In genomic region chr5:179060116-179061008, GRCh38 we compare ENCODE assay signal across 8 cellular contexts.
DNase-seq lines count a peak whose midpoint lies in the region; ATAC-seq and TF ChIP-seq lines count a peak whose summit lies in the region.

Gene ZNF354C, plus strand, starts transcription at chr5:179060373. Its CDS starts 1,696 bp downstream, at chr5:179062069.

- no peak for TF ChIP-seq CTCF in cardiac fibroblast (IDR thresholded peaks at IDR 0.05; ENCODE audit: low read depth, low read length)

- peaks cover 4% of the 10 kb centered on the region for H3K9me3 ChIP-seq in iPS-18c (ENCODE audit: control insufficient read depth, insufficient read depth, low read length)

- peak; percentile 17 for DNase-seq in HuH-7.5 (ENCODE audit: low spot score)
- peak; percentile 90 to 92 for DNase-seq in cardiac fibroblast (ENCODE audit: low read depth in 2 of 2)
- DNase-seq in skeletal muscle cell (ENCODE audit: low read depth), result peak; percentile 77

- H3K4me3 ChIP-seq in cardiac fibroblast (replicated peaks in 1 of 2; ENCODE audit: low read depth in 2 of 2, low read length in 2 of 2) (peak within 1 kb of the TSS; percentile 66 to 73), iPS-18c (ENCODE audit: insufficient read depth, low read depth, low read length) (peak within 1 kb of the TSS; percentile 47), skeletal muscle cell (ENCODE audit: low read depth, low read length) (peak within 1 kb of the TSS; percentile 78)

- peak; percentile 75 for ATAC-seq in GM18502 (IDR thresholded peaks at IDR 0.05; ENCODE audit: poor library complexity, unreplicated experiment)
- peak; percentile 99 for ATAC-seq in activated CD4-positive, CD25-positive, alpha-beta regulatory T cell treated with anti-CD3 and anti-CD28 coated beads, Interleukin-2, amount 50 U/mL, for 24 hours
- no peak for ATAC-seq in HG03442 (IDR thresholded peaks at IDR 0.05; ENCODE audit: unreplicated experiment)
- no peak for ATAC-seq in GM18511 (IDR thresholded peaks at IDR 0.05; ENCODE audit: unreplicated experiment)

Comparison
In these comparisons a context has a peak if more than half of its experiments do, and no peak if none do; other contexts are left out.
1. ATAC-seq: peak in GM18502 (single experiment) and activated CD4-positive, CD25-positive, alpha-beta regulatory T cell treated with anti-CD3 and anti-CD28 coated beads, Interleukin-2, amount 50 U/mL, for 24 hours (2 of 2); none in HG03442 (single experiment) and GM18511 (single experiment).
2. DNase-seq: peak in every context shown above with its lines; median percentile 91 in cardiac fibroblast; 77 in skeletal muscle cell; 17 in HuH-7.5.
3. Peak in every context shown above with its lines, with median percentiles within 50 percentile points of each other: H3K4me3 ChIP-seq.